ENCODE assay signal across 1 cellular context in genomic region chr2:42045956-42046748, GRCh38.
TF ChIP-seq lines count a peak whose summit lies in the region.

No MANE protein-coding gene starts in this region.

TF ChIP-seq in A549, 52 proteins besides CTCF, POLR2A, EP300 and RAD21 (continued from another document):
- TF ChIP-seq ELK1 (IDR thresholded peaks at IDR 0.05; ENCODE audit: low read depth, low read length) (no peak), EHF (CRISPR knock-in tag; IDR thresholded peaks at IDR 0.05) (no peak), PHF8 (IDR thresholded peaks at IDR 0.05; ENCODE audit: borderline replicate concordance, low read depth) (no peak), ZFP36 (IDR thresholded peaks at IDR 0.05; ENCODE audit: borderline replicate concordance, partially characterized antibody) (no peak), NFE2L2 (conservative IDR thresholded peaks at IDR 0.05; ENCODE audit: low read length) (no peak), HOXA7 (CRISPR knock-in tag; IDR thresholded peaks at IDR 0.05) (no peak), RNF2 (IDR thresholded peaks at IDR 0.05; ENCODE audit: borderline replicate concordance, low read depth) (no peak), RFX5 (IDR thresholded peaks at IDR 0.05) (no peak), FOSB (CRISPR knock-in tag; IDR thresholded peaks at IDR 0.05) (no peak)
